25 cellular contexts compared by ENCODE assay signal in the genomic region with DNA sequence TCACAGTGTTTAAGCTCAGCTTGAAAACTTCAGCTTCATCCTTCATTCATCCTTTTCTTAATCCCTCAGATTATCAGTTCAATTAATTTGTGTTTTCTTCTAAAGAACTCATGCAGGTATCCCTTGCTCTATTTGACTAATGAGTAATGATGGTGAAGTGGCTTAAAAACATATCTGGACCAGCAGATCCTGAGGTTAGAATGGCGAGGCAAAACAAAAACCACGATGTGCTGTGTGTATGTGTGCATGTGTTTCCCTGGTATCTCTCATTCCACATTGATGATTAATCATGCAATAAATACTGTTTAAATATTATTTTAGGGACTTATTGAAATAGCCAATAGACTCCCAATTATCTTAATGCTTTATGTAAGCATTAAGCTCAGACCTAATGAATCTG.
DNase-seq lines count a peak whose midpoint lies in the region; TF ChIP-seq lines count a peak whose summit lies in the region.
"Had no signal": no experiment of that assay in that cellular context is flagged by ENCODE, and none has a peak within 500 bp of the region (broad histone marks: within the 10 kb centered on the region; RNA-seq: fewer than 3 reads in every experiment).

No MANE protein-coding gene starts in this region.

- no peak overlapping the region for H3K27ac ChIP-seq in RWPE1
- H3K27ac ChIP-seq: 22Rv1; ascending aorta; BLaER1 treated with 17β-estradiol and CSF1 and Interleukin-3, amounts not matched to agents 10 nM and 100 nM; colonic mucosa; skin epidermis; stomach; upper lobe of right lung had no signal

- POLR2A ChIA-PET in RWPE1 (lab: Yijun Ruan, JAX; ENCODE audit: low non-redundant PET): no interaction called here

- CTCF ChIA-PET in RWPE1 (lab: Yijun Ruan, JAX): no interaction called here

- DNase-seq in DMS53 (lab: John Stamatoyannopoulos, UW) (peak; percentile 67), DMS53 treated with DMSO at 0.1 percent for 48 hours (lab: John Stamatoyannopoulos, UW; ENCODE audit: unreplicated experiment) (no peak), NCI-H1105 treated with DMSO at 0.1 percent for 48 hours (lab: John Stamatoyannopoulos, UW) (peak; percentile 59), RWPE1 (ENCODE audit: low spot score) (peak; percentile 16), iris pigment epithelial cell (ENCODE audit: low read depth) (peak; percentile 82), hippocampal formation (lab: John Stamatoyannopoulos, UW) (no peak), superior temporal gyrus (ENCODE audit: extremely low spot score) (no peak), AML-193 (lab: John Stamatoyannopoulos, UW) (no peak)
- DNase-seq: activated CD4-positive, alpha-beta memory T cell treated with anti-CD3 and anti-CD28 coated beads, Interleukin-2, amount 10 ng/mL, durations not matched to agents 7 days and 5 days; activated naive CD4-positive, alpha-beta T cell treated with anti-CD3 and anti-CD28 coated beads for 36 hours; activated T-cell treated with anti-CD3 and anti-CD28 coated beads, Interleukin-2, amount 50 U/mL, for 1 hour; colonic mucosa; foreskin melanocyte; mesendoderm; NCI-H187 treated with DMSO at 0.1 percent for 48 hours; NCI-H446 treated with DMSO at 0.1 percent for 48 hours; nephron progenitor cell; stimulated activated CD4-positive, alpha-beta T cell treated with anti-CD3 and anti-CD28 coated beads, Interleukin-4, amount 100 ng/mL, for 1 hour; stomach; T-helper 2 cell; upper lobe of right lung had no signal

- no peak for TF ChIP-seq CTCF in RWPE1 (conservative IDR thresholded peaks at IDR 0.05; ENCODE audit: low read depth)

Comparison
In these comparisons a context has a peak if more than half of its experiments do, and no peak if none do; other contexts are left out.
1. DNase-seq: peak in DMS53 (single experiment), NCI-H1105 treated with DMSO at 0.1 percent for 48 hours (single experiment), RWPE1 (single experiment) and iris pigment epithelial cell (single experiment); none in DMS53 treated with DMSO at 0.1 percent for 48 hours (single experiment), hippocampal formation (0 of 2), superior temporal gyrus (single experiment) and AML-193 (0 of 2).